ENCODE assay signal across 8 cellular contexts in genomic region chrX:16712116-16712824, GRCh38. TPM values are rescaled to one million over a fixed set of nuclear protein-coding genes. Genes with fewer than 3 reads are reported as not detected.
DNase-seq lines count a peak whose midpoint lies in the region; ATAC-seq lines count a peak whose summit lies in the region.

CTPS2 (minus strand) TSS chrX:16712669; CDS start chrX:16702902, 9,767 bp downstream.

- H3K9me3 ChIP-seq in mesodermal cell (ENCODE audit: control insufficient read depth, low read length), result no peaks in the 10 kb centered on the region

- peak within 1 kb of the TSS; percentile 53 for H3K27ac ChIP-seq in mesodermal cell (ENCODE audit: low read depth, low read length, severe bottlenecking)

- ATAC-seq in GM18858 (IDR thresholded peaks at IDR 0.05; ENCODE audit: unreplicated experiment) (peak; percentile 63), HG03039 (IDR thresholded peaks at IDR 0.05; ENCODE audit: unreplicated experiment) (peak; percentile 73)
- peak; percentile 89 to 93 for ATAC-seq in stimulated activated naive B cell treated with anti-CD40 and anti-IgM and Interleukin-4, amounts not matched to agents 10 μg/mL and 1 μg/mL and 100 μg/mL, for 72 hours (replicated peaks)

- peaks cover 0 to 35% of the 10 kb centered on the region in 2 donors for H3K27me3 Mint-ChIP-seq in stimulated activated naive B cell treated with anti-CD40 and anti-IgM and Interleukin-4, amounts not matched to agents 10 μg/mL and 1 μg/mL and 100 μg/mL, for 72 hours

- H3K36me3 ChIP-seq in mesodermal cell (ENCODE audit: control insufficient read depth, insufficient read depth, low read length), result no peaks in the 10 kb centered on the region

- H3K36me3 Mint-ChIP-seq in stimulated activated naive B cell treated with anti-CD40 and anti-IgM and Interleukin-4, amounts not matched to agents 10 μg/mL and 1 μg/mL and 100 μg/mL, for 72 hours, result peaks cover 4 to 8% of the 10 kb centered on the region in 2 donors

- no peaks in the 10 kb centered on the region for H3K4me1 ChIP-seq in mesodermal cell (ENCODE audit: control insufficient read depth, insufficient read depth, low read length, poor library complexity, severe bottlenecking)

- peaks cover 14 to 18% of the 10 kb centered on the region in 2 donors for H3K4me1 Mint-ChIP-seq in stimulated activated naive B cell treated with anti-CD40 and anti-IgM and Interleukin-4, amounts not matched to agents 10 μg/mL and 1 μg/mL and 100 μg/mL, for 72 hours

- no peaks in the 10 kb centered on the region for H3K9me3 Mint-ChIP-seq in stimulated activated naive B cell treated with anti-CD40 and anti-IgM and Interleukin-4, amounts not matched to agents 10 μg/mL and 1 μg/mL and 100 μg/mL, for 72 hours

- DNase-seq in AG20443 (ENCODE audit: low spot score) (peak; percentile 83), NCI-H526 (lab: John Stamatoyannopoulos, UW) (peak; percentile 69 to 91)
- DNase-seq in activated CD8-positive, alpha-beta memory T cell treated with anti-CD3 and anti-CD28 coated beads for 24 hours, result peak; percentile 78
- DNase-seq in stimulated activated naive B cell treated with anti-CD40 and anti-IgM and Interleukin-4, amounts not matched to agents 10 μg/mL and 1 μg/mL and 100 μg/mL, for 72 hours, result peak; percentile 30

- in situ Hi-C loops in endometrial microvascular endothelial cells (cut with HindIII; ENCODE audit: inconsistent ontology term, low pct_unique_long_range_greater_than_20kb, low sequenced_read_pairs), result no loop called here

- H3K27ac Mint-ChIP-seq in stimulated activated naive B cell treated with anti-CD40 and anti-IgM and Interleukin-4, amounts not matched to agents 10 μg/mL and 1 μg/mL and 100 μg/mL, for 72 hours, result peak within 1 kb of the TSS; percentile 91

- WGBS in mesodermal cell (ENCODE audit: insufficient coverage in 2 of 2), 2 experiments, result 0% methylated on average over 7 to 17 of the region's 62 CpGs

- H3K4me3 ChIP-seq in mesodermal cell (ENCODE audit: extremely low read depth, insufficient read depth, low read length, poor library complexity, severe bottlenecking), result peak within 1 kb of the TSS; percentile 56

- H3K4me3 Mint-ChIP-seq in stimulated activated naive B cell treated with anti-CD40 and anti-IgM and Interleukin-4, amounts not matched to agents 10 μg/mL and 1 μg/mL and 100 μg/mL, for 72 hours, result peak within 1 kb of the TSS; percentile 87 to 89

RNA-seq across cellular contexts. Expression of gene CTPS2, which starts in this region (rescaled TPM):
- 10.2 TPM for total RNA-seq in endometrial microvascular endothelial cells (ENCODE audit: inconsistent ontology term)
- polyA plus RNA-seq in mesodermal cell (2013, experiment 1 of 2), result 20.1 TPM
- polyA plus RNA-seq in mesodermal cell (2013, experiment 2 of 2), result 20.0 TPM

Comparison
In these comparisons a context has a peak if more than half of its experiments do, and no peak if none do; other contexts are left out.
1. Peak in every context shown above with its lines: DNase-seq, ATAC-seq, H3K4me3 ChIP-seq and H3K27ac ChIP-seq.
2. DNase-seq: peak in every context shown above with its lines; median percentile 83 in AG20443; 80 in NCI-H526; 78 in activated CD8-positive, alpha-beta memory T cell treated with anti-CD3 and anti-CD28 coated beads for 24 hours; 30 in stimulated activated naive B cell treated with anti-CD40 and anti-IgM and Interleukin-4, amounts not matched to agents 10 μg/mL and 1 μg/mL and 100 μg/mL, for 72 hours.